Comparison of ENCODE assay signal across 21 cellular contexts in genomic region chr15:55074431-55074830, GRCh38.
A peak's percentile ranks its signal among the peaks of the same experiment; 100 is the strongest.
DNase-seq lines count a peak whose midpoint lies in the region; ATAC-seq and TF ChIP-seq lines count a peak whose summit lies in the region.
"Had no signal": no experiment of that assay in that cellular context is flagged by ENCODE, and none has a peak within 500 bp of the region (broad histone marks: within the 10 kb centered on the region; RNA-seq: fewer than 3 reads in every experiment).

No MANE protein-coding gene starts in this region.

- H3K9me3 Mint-ChIP-seq in endothelial cell (ENCODE audit: unreplicated experiment): no peaks in the 10 kb centered on the region

- TF ChIP-seq CTCF in thyroid gland (IDR thresholded peaks at IDR 0.05): no peak
- no peak for TF ChIP-seq CTCF in lower lobe of right lung (IDR thresholded peaks at IDR 0.05)
- no peak for TF ChIP-seq CTCF in endothelial cell (IDR thresholded peaks at IDR 0.05; ENCODE audit: unreplicated experiment)

- no peaks in the 10 kb centered on the region for H3K36me3 Mint-ChIP-seq in endothelial cell (ENCODE audit: low read depth, unreplicated experiment)
- H3K36me3 Mint-ChIP-seq: CD14-positive monocyte; CD4-positive, alpha-beta memory T cell; CD4-positive, CD25-positive, alpha-beta regulatory T cell; CD8-positive, alpha-beta memory T cell had no signal

- TF ChIP-seq POLR2A in thyroid gland (IDR thresholded peaks at IDR 0.05): no peak

- H3K27ac ChIP-seq in thyroid gland (no peak overlapping the region), lower lobe of right lung (no peak overlapping the region)
- H3K27ac ChIP-seq: BLaER1 had no signal

- H3K4me1 ChIP-seq in thyroid gland (no peaks in the 10 kb centered on the region), lower lobe of right lung (no peaks in the 10 kb centered on the region)
- H3K4me1 ChIP-seq: BE2C, BLaER1 had no signal

- WGBS in thyroid gland, 2 donors: 89 to 92% methylated on average over 6 of the region's 6 CpGs

- H3K9me3 ChIP-seq in thyroid gland (no peaks in the 10 kb centered on the region), lower lobe of right lung (no peaks in the 10 kb centered on the region)
- H3K9me3 ChIP-seq: BE2C had no signal

- DNase-seq in cerebellar cortex (ENCODE audit: low spot score) (peak; percentile 90), cerebellum (ENCODE audit: low spot score) (peak; percentile 31), thyroid gland (no peak), lower lobe of right lung (no peak), endothelial cell (ENCODE audit: low spot score) (no peak)
- DNase-seq: 8988T; ACHN; BE2C; CD4-positive, alpha-beta memory T cell; CD4-positive, CD25-positive, alpha-beta regulatory T cell; CD8-positive, alpha-beta memory T cell; COR-L47; DMS 273 treated with DMSO at 0.1 percent for 48 hours; DMS153; DMS53; DMS79; DND-41; EL; GF-D8 had no signal

- H3K4me1 Mint-ChIP-seq in endothelial cell (ENCODE audit: unreplicated experiment): no peaks in the 10 kb centered on the region
- H3K4me1 Mint-ChIP-seq: CD14-positive monocyte had no signal

- no peak overlapping the region for H3K4me3 ChIP-seq in thyroid gland (replicated peaks in 1 of 3)
- no peak overlapping the region for H3K4me3 ChIP-seq in lower lobe of right lung
- H3K4me3 ChIP-seq: BLaER1 had no signal

- H3K27ac Mint-ChIP-seq in endothelial cell (ENCODE audit: unreplicated experiment): no peak overlapping the region
- H3K27ac Mint-ChIP-seq: CD14-positive monocyte; CD4-positive, alpha-beta memory T cell; CD8-positive, alpha-beta memory T cell had no signal

- H3K4me3 Mint-ChIP-seq in endothelial cell (ENCODE audit: unreplicated experiment): no peak overlapping the region
- H3K4me3 Mint-ChIP-seq: CD14-positive monocyte; CD4-positive, alpha-beta memory T cell; CD4-positive, CD25-positive, alpha-beta regulatory T cell; CD8-positive, alpha-beta memory T cell had no signal

- H3K27me3 ChIP-seq in thyroid gland (no peaks in the 10 kb centered on the region), lower lobe of right lung (ENCODE audit: low read depth) (no peaks in the 10 kb centered on the region)
- H3K27me3 ChIP-seq: BE2C, BLaER1 had no signal

- intact Hi-C loops in thyroid gland (cut with DNase I) (no loop called here), lower lobe of right lung (cut with DNase I) (no loop called here)

- H3K27me3 Mint-ChIP-seq in endothelial cell (ENCODE audit: unreplicated experiment): no peaks in the 10 kb centered on the region
- H3K27me3 Mint-ChIP-seq: CD4-positive, alpha-beta memory T cell; CD8-positive, alpha-beta memory T cell had no signal

- ATAC-seq in lower lobe of right lung: no peak

- H3K36me3 ChIP-seq in thyroid gland (no peaks in the 10 kb centered on the region), lower lobe of right lung (no peaks in the 10 kb centered on the region)
- H3K36me3 ChIP-seq: BE2C, BLaER1 had no signal

Comparison
In these comparisons a context has a peak if more than half of its experiments do, and no peak if none do; other contexts are left out.
1. DNase-seq: peak in cerebellar cortex (single experiment) and cerebellum (single experiment); none in thyroid gland (0 of 2), lower lobe of right lung (single experiment) and endothelial cell (single experiment).